In the genomic region with DNA sequence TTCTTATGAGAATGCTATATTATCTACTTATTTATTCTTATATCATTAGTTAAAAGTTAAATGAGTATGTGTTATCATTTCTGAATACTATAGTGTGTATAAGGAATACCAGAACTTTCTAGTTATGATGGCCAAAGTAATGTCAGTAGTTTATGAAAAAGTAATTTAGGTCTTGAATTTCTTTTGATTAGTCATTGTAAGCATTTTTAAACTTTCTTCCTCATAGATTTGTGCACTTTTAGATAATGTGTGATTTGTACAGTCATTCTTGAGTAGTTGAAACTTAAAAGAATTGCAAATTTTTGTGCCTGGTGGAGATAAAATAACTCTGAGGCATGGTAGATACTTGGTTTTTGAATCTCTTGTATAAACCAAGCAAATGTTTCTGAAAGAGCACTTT, we compare ENCODE assay signal across 24 cellular contexts.
"Had no signal": no experiment of that assay in that cellular context is flagged by ENCODE, and none has a peak within 500 bp of the region (broad histone marks: within the 10 kb centered on the region; RNA-seq: fewer than 3 reads in every experiment).

No MANE protein-coding gene starts in this region.

- DNase-seq: activated CD4-positive, alpha-beta T cell treated with anti-CD3 and anti-CD28 coated beads, Interleukin-2, amount 50 U/mL, for 1 hour; activated CD4-positive, CD25-positive, alpha-beta regulatory T cell treated with anti-CD3 and anti-CD28 coated beads, Interleukin-2, amount 50 U/mL, for 72 hours; activated CD8-positive, alpha-beta T cell treated with anti-CD3 and anti-CD28 coated beads for 36 hours; activated gamma-delta T cell; activated naive CD4-positive, alpha-beta T cell treated with anti-CD3 and anti-CD28 coated beads, Interleukin-2, amount 10 ng/mL, durations not matched to agents 7 days and 5 days; amygdala; central memory CD4-positive, alpha-beta T cell; foreskin keratinocyte; heart right ventricle; kidney glomerular epithelial cell; left ventricle myocardium inferior; mesendoderm; mucosa of descending colon; posterior cingulate gyrus; right cardiac atrium; spleen; stimulated activated naive CD4-positive, alpha-beta T cell treated with Interleukin-2 at 50 U/mL for 16 hours; T-helper 1 cell; testis; trophoblast cell had no signal

- H3K36me3 ChIP-seq: breast epithelium, heart right ventricle, left ventricle myocardium inferior had no signal

- H3K27ac ChIP-seq: breast epithelium, foreskin keratinocyte, heart right ventricle, left ventricle myocardium inferior, spleen, testis had no signal

- H3K9me3 ChIP-seq: breast epithelium, heart right ventricle, left ventricle myocardium inferior, mucosa of descending colon, spleen, testis had no signal

- H3K27me3 ChIP-seq: breast epithelium, foreskin keratinocyte, heart right ventricle, spleen, testis had no signal

- H3K4me1 ChIP-seq: breast epithelium, foreskin keratinocyte, heart right ventricle, left ventricle myocardium inferior, spleen, testis had no signal

- H3K9me3 Mint-ChIP-seq: activated CD8-positive, alpha-beta T cell treated with anti-CD3 and anti-CD28 coated beads for 36 hours; activated naive CD4-positive, alpha-beta T cell treated with anti-CD3 and anti-CD28 coated beads, Interleukin-2, amount 10 ng/mL, durations not matched to agents 7 days and 5 days; activated T-helper 1 cell treated with anti-CD3 and anti-CD28 coated beads, Interleukin-12 subunit alpha, Interleukin-12 subunit beta, Interleukin-2, Interleukin-4 antibody, amounts not matched to agents 30 ng/mL and 10 ng/mL and 1 ng/mL, durations not matched to agents 14 hours and 24 hours and 36 hours; natural killer cell treated with Interleukin-12 subunit alpha and Interleukin-12 subunit beta and Interleukin-15 and Interleukin-18, amount 100 ng/mL, for 72 hours had no signal

- H3K27me3 Mint-ChIP-seq: activated CD8-positive, alpha-beta T cell treated with anti-CD3 and anti-CD28 coated beads for 36 hours; activated naive CD4-positive, alpha-beta T cell treated with anti-CD3 and anti-CD28 coated beads, Interleukin-2, amount 10 ng/mL, durations not matched to agents 7 days and 5 days; natural killer cell treated with Interleukin-12 subunit alpha and Interleukin-12 subunit beta and Interleukin-15 and Interleukin-18, amount 100 ng/mL, for 72 hours had no signal

- H3K4me3 ChIP-seq: breast epithelium, heart right ventricle, left ventricle myocardium inferior, lung, mucosa of descending colon, spleen, testis had no signal

- ATAC-seq: activated CD8-positive, alpha-beta T cell treated with anti-CD3 and anti-CD28 coated beads for 36 hours; foreskin keratinocyte; heart right ventricle; mucosa of descending colon; right cardiac atrium had no signal

- H3K27ac Mint-ChIP-seq: activated CD8-positive, alpha-beta T cell treated with anti-CD3 and anti-CD28 coated beads for 36 hours; activated naive CD4-positive, alpha-beta T cell treated with anti-CD3 and anti-CD28 coated beads, Interleukin-2, amount 10 ng/mL, durations not matched to agents 7 days and 5 days; activated T-helper 1 cell treated with anti-CD3 and anti-CD28 coated beads, Interleukin-12 subunit alpha, Interleukin-12 subunit beta, Interleukin-2, Interleukin-4 antibody, amounts not matched to agents 30 ng/mL and 10 ng/mL and 1 ng/mL, durations not matched to agents 14 hours and 24 hours and 36 hours had no signal

- H3K4me3 Mint-ChIP-seq: activated CD8-positive, alpha-beta T cell treated with anti-CD3 and anti-CD28 coated beads for 36 hours; activated naive CD4-positive, alpha-beta T cell treated with anti-CD3 and anti-CD28 coated beads, Interleukin-2, amount 10 ng/mL, durations not matched to agents 7 days and 5 days; activated T-helper 1 cell treated with anti-CD3 and anti-CD28 coated beads, Interleukin-12 subunit alpha, Interleukin-12 subunit beta, Interleukin-2, Interleukin-4 antibody, amounts not matched to agents 30 ng/mL and 10 ng/mL and 1 ng/mL, durations not matched to agents 14 hours and 24 hours and 36 hours had no signal
